ENCODE assay signal across 8 cellular contexts in genomic region chr12:53636641-53637040, GRCh38.
"Had no signal": no experiment of that assay in that cellular context is flagged by ENCODE, and none has a peak within 500 bp of the region (broad histone marks: within the 10 kb centered on the region; RNA-seq: fewer than 3 reads in every experiment).

No MANE protein-coding gene starts in this region.

- ATAC-seq: GM23338 had no signal

- DNase-seq: H9, HCEC 1CT, Kasumi-1, KG1 had no signal

- H3K9me3 Mint-ChIP-seq: H9 had no signal

- H3K4me3 ChIP-seq: GM23338 had no signal

- H2AFZ ChIP-seq: GM23338 had no signal

- H3K4me2 ChIP-seq: GM23338 had no signal

- H3K27ac Mint-ChIP-seq: GM23338, H9 had no signal

- H3K4me3 Mint-ChIP-seq: GM23338, H9 had no signal

- FAIRE-seq: H1, H54, HTR-8/SVneo had no signal

- H3K4me1 Mint-ChIP-seq: GM23338, H9 had no signal
